In genomic region chr22:32987081-32987631, GRCh38 we compare ENCODE assay signal across 9 cellular contexts.
A peak's percentile ranks its signal among the peaks of the same experiment; 100 is the strongest.
DNase-seq lines count a peak whose midpoint lies in the region; ATAC-seq and TF ChIP-seq lines count a peak whose summit lies in the region.
"Had no signal": no experiment of that assay in that cellular context is flagged by ENCODE, and none has a peak within 500 bp of the region (broad histone marks: within the 10 kb centered on the region; RNA-seq: fewer than 3 reads in every experiment).

No MANE protein-coding gene starts in this region.

- H3K27me3 ChIP-seq in right cardiac atrium (ENCODE audit: control insufficient read depth, insufficient read depth) = no peaks in the 10 kb centered on the region
- H3K27me3 ChIP-seq in breast epithelium = no peaks in the 10 kb centered on the region
- H3K27me3 ChIP-seq in CD8-positive, alpha-beta T cell (ENCODE audit: insufficient read depth, low read length) = no peaks in the 10 kb centered on the region

- peaks cover 3% of the 10 kb centered on the region for H3K27me3 Mint-ChIP-seq in CD8-positive, alpha-beta T cell (ENCODE audit: low read depth)

- H3K4me1 ChIP-seq in right cardiac atrium (ENCODE audit: control insufficient read depth, insufficient read depth, low read length) = no peaks in the 10 kb centered on the region
- no peaks in the 10 kb centered on the region for H3K4me1 ChIP-seq in breast epithelium
- no peaks in the 10 kb centered on the region for H3K4me1 ChIP-seq in CD8-positive, alpha-beta T cell (ENCODE audit: insufficient read depth, low read length)

- no peaks in the 10 kb centered on the region for H3K4me1 Mint-ChIP-seq in CD8-positive, alpha-beta T cell (ENCODE audit: low read depth)

- no peaks in the 10 kb centered on the region for H3K9me3 Mint-ChIP-seq in CD8-positive, alpha-beta T cell

- POLR2A ChIA-PET in CD8-positive, alpha-beta T cell (lab: Charles Lee) = no interaction called here

- TF ChIP-seq CTCF in breast epithelium (IDR thresholded peaks at IDR 0.05) = no peak
- TF ChIP-seq CTCF in CD8-positive, alpha-beta T cell (IDR thresholded peaks at IDR 0.05) = no peak

- WGBS in right cardiac atrium = 71% methylated on average over 7 of the region's 7 CpGs

- intact Hi-C loops in cardiac septum (cut with DNase I) = loop anchor here (2.0 to 5.0 kb wide), 4 partner anchors 60 to 325 kb away; partner anchors contain the start of gene TIMP3
- intact Hi-C loops in right cardiac atrium (cut with DNase I) = loop anchor here in 3 of 4 donors (5.0 kb wide), 3 partner anchors 60 to 460 kb away; partner anchors contain the start of gene TIMP3 (in 2 of the 3)
- intact Hi-C loops in breast epithelium (cut with DNase I; ENCODE audit: low total_unique reads) = no loop called here
- intact Hi-C loops in CD8-positive, alpha-beta T cell (cut with DNase I, micrococcal nuclease) = loop anchor here in 1 of 2 experiments (5.0 kb wide), 1 partner anchor 330 kb away; no protein-coding TSS in a partner anchor

- no peak overlapping the region for H3K27ac Mint-ChIP-seq in CD8-positive, alpha-beta T cell

- H3K27ac ChIP-seq in right cardiac atrium (ENCODE audit: low read length) (no peak overlapping the region), breast epithelium (peak overlapping the region in 1 of 2 donors; percentile 76)
- H3K27ac ChIP-seq in CD8-positive, alpha-beta T cell (ENCODE audit: low read depth, low read length) = no peak overlapping the region

- H3K9me3 ChIP-seq in right cardiac atrium (ENCODE audit: control insufficient read depth, low read length) = no peaks in the 10 kb centered on the region
- no peaks in the 10 kb centered on the region for H3K9me3 ChIP-seq in breast epithelium
- H3K9me3 ChIP-seq in CD8-positive, alpha-beta T cell (ENCODE audit: low read length) = no peaks in the 10 kb centered on the region

- H3K36me3 ChIP-seq in breast epithelium = no peaks in the 10 kb centered on the region
- H3K36me3 ChIP-seq in CD8-positive, alpha-beta T cell (ENCODE audit: insufficient read depth, low read length) = no peaks in the 10 kb centered on the region

- ATAC-seq in right cardiac atrium (no peak), HG03432 (IDR thresholded peaks at IDR 0.05; ENCODE audit: unreplicated experiment) (no peak), GM18498 (IDR thresholded peaks at IDR 0.05; ENCODE audit: unreplicated experiment) (no peak)
- no peak for ATAC-seq in CD8-positive, alpha-beta T cell
- ATAC-seq: activated CD4-positive, CD25-positive, alpha-beta regulatory T cell treated with anti-CD3 and anti-CD28 coated beads, Interleukin-2, amount 50 U/mL, for 24 hours had no signal

- no peaks in the 10 kb centered on the region for H3K36me3 Mint-ChIP-seq in CD8-positive, alpha-beta T cell

- CTCF ChIA-PET in CD8-positive, alpha-beta T cell (lab: Charles Lee) = interaction anchor here (1.0 to 1.4 kb wide), 2 partner anchors 13 to 327 kb away, joined by 4 to 5 read pairs; no protein-coding TSS in a partner anchor

- TF ChIP-seq POLR2A in breast epithelium (IDR thresholded peaks at IDR 0.05) = no peak

- H3K4me3 Mint-ChIP-seq in CD8-positive, alpha-beta T cell = no peak overlapping the region

- peak; percentile 9 for DNase-seq in cardiac septum (ENCODE audit: low spot score)
- DNase-seq in right cardiac atrium = no peak
- peak; percentile 78 to 82 for DNase-seq in breast epithelium (ENCODE audit: low spot score in 2 of 2)
- peak; percentile 74 for DNase-seq in kidney glomerular epithelial cell (lab: John Stamatoyannopoulos, UW)
- DNase-seq in NCI-H345 treated with DMSO at 0.1 percent for 48 hours (lab: John Stamatoyannopoulos, UW; ENCODE audit: unreplicated experiment) = no peak
- no peak for DNase-seq in CD8-positive, alpha-beta T cell

- no peak overlapping the region for H3K4me3 ChIP-seq in right cardiac atrium (ENCODE audit: low read length)
- H3K4me3 ChIP-seq in breast epithelium = no peak overlapping the region
- H3K4me3 ChIP-seq in CD8-positive, alpha-beta T cell (ENCODE audit: low read depth, low read length) = no peak overlapping the region

Comparison
In these comparisons a context has a peak if more than half of its experiments do, and no peak if none do; other contexts are left out.
1. DNase-seq: peak in cardiac septum (single experiment), breast epithelium (2 of 2) and kidney glomerular epithelial cell (single experiment); none in right cardiac atrium (0 of 3), NCI-H345 treated with DMSO at 0.1 percent for 48 hours (single experiment) and CD8-positive, alpha-beta T cell (0 of 7).